23 cellular contexts compared by ENCODE assay signal in the genomic region with DNA sequence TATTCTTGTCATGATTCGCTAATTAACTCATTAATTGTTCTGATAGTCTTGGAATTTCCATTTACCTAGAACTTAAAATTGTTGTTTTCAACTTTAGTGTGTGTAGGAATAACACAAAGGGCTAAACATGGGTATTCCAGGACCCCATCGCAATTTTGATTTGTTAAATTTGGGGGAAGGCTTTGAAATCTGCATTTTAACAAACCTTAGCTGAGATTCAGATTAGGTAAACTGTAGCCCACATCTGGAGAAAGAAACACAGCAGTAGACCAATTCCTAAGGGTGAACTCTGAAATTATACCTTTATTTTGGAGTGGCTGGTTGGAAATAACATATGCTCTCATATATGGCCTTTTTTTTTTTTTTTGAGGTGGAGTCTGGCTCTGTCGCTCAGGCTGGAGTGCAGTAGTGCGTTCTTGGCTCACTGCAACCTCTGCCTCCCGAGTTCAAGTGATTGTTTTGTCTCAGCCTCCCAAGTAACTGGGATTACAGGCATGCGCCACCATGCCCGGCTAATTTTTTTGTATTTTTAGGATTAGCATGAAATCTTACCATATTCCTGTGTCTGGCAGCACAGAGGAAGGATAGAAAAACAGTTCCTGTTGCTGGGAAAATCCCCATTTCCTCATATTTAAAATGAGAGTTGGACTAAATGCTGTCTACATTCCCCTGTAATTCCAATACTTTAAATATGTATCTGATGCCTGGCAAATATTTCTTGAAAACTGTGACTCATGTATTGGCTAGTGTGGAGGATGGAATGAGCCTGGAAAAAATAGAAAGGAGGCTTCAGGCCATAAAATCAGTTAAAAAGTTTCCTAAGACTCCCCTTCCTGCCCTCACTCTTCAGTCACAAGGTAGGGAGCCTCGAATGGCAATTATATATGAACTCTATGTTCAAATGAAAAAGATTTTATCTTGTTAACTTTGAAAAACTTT.
DNase-seq lines count a peak whose midpoint lies in the region; ATAC-seq, FAIRE-seq and TF ChIP-seq lines count a peak whose summit lies in the region.
"Had no signal": no experiment of that assay in that cellular context is flagged by ENCODE, and none has a peak within 500 bp of the region (broad histone marks: within the 10 kb centered on the region; RNA-seq: fewer than 3 reads in every experiment).

No MANE protein-coding gene starts in this region.

- no peaks in the 10 kb centered on the region for H4K20me1 ChIP-seq in endothelial cell of umbilical vein (replicated peaks; ENCODE audit: control insufficient read depth, extremely low read depth, insufficient read depth, low read length)

- FAIRE-seq in endothelial cell of umbilical vein (lab: Jason Lieb, UNC): no peak
- no peak for FAIRE-seq in urothelium cell line (lab: Jason Lieb, UNC)
- FAIRE-seq: A549, RCC 7860 had no signal

- H3K4me2 ChIP-seq in endothelial cell of umbilical vein (ENCODE audit: insufficient read depth, low read length): no peak overlapping the region
- H3K4me2 ChIP-seq: A549 had no signal

- intact Hi-C loops in endothelial cell of umbilical vein (cut with micrococcal nuclease): no loop called here
- intact Hi-C loops in right cardiac atrium (cut with DNase I): no loop called here

- no peak overlapping the region for H2AFZ ChIP-seq in endothelial cell of umbilical vein (ENCODE audit: low read depth, low read length)

- TF ChIP-seq CTCF in AG09319 (IDR thresholded peaks at IDR 0.05; ENCODE audit: low read depth, low read length): no peak
- TF ChIP-seq CTCF in endothelial cell of umbilical vein (IDR thresholded peaks at IDR 0.05; ENCODE audit: extremely low read depth in 1 of 2, insufficient read depth in 1 of 2, low read depth in 1 of 2, low read length in 2 of 2): no peak
- no peak for TF ChIP-seq CTCF in omental fat pad (IDR thresholded peaks at IDR 0.05)

- no peaks in the 10 kb centered on the region for H3K27me3 ChIP-seq in endothelial cell of umbilical vein (ENCODE audit: control insufficient read depth in 2 of 2, insufficient read depth in 2 of 2, low read length in 2 of 2)
- no peaks in the 10 kb centered on the region for H3K27me3 ChIP-seq in right cardiac atrium (ENCODE audit: control insufficient read depth, insufficient read depth)
- H3K27me3 ChIP-seq: neutrophil, tibial artery had no signal

- H3K79me2 ChIP-seq in endothelial cell of umbilical vein (ENCODE audit: control insufficient read depth, insufficient read depth, low read length): no peaks in the 10 kb centered on the region

- no peak overlapping the region for H3K9ac ChIP-seq in endothelial cell of umbilical vein (replicated peaks; ENCODE audit: extremely low read depth, insufficient read depth, low read length)

- WGBS in right cardiac atrium: 87% methylated on average over 8 of the region's 8 CpGs

- H3K36me3 ChIP-seq in endothelial cell of umbilical vein (ENCODE audit: control insufficient read depth in 2 of 2, extremely low read depth in 1 of 2, insufficient read depth in 2 of 2, low read length in 2 of 2): no peaks in the 10 kb centered on the region
- H3K36me3 ChIP-seq: HAP-1, WERI-Rb-1 had no signal

- dilution Hi-C loops in endothelial cell of umbilical vein (cut with MboI; ENCODE audit: extremely low pct_ligation_motif_present, low sequenced_read_pairs): no loop called here

- TF ChIP-seq POLR2A in endothelial cell of umbilical vein (IDR thresholded peaks at IDR 0.05; ENCODE audit: low read depth, low read length): no peak

- H3K27ac ChIP-seq in endothelial cell of umbilical vein (ENCODE audit: insufficient read depth, low read depth, low read length) (no peak overlapping the region), right cardiac atrium (ENCODE audit: low read length) (no peak overlapping the region)
- H3K27ac ChIP-seq: A549, epithelial cell of prostate, neutrophil, psoas muscle, tibial artery, WERI-Rb-1 had no signal

- CTCF ChIA-PET in endothelial cell of umbilical vein (lab: Charles Lee): no interaction called here

- H3K4me3 ChIP-seq in endothelial cell of umbilical vein (replicated peaks in 1 of 3; ENCODE audit: insufficient read depth in 1 of 3, low read depth in 1 of 3, low read length in 3 of 3) (no peak overlapping the region), right cardiac atrium (ENCODE audit: low read length) (no peak overlapping the region)
- H3K4me3 ChIP-seq: A549, HAP-1, psoas muscle, tibial artery had no signal

- ATAC-seq in omental fat pad (ENCODE audit: low FRiP score) (peak; percentile 47), right cardiac atrium (no peak)
- ATAC-seq: A549; psoas muscle; stimulated activated naive CD8-positive, alpha-beta T cell treated with anti-CD3 and anti-CD28 coated beads, Interleukin-15, Interleukin-2, amounts not matched to agents 100 U/mL and 50 U/mL, for 24 hours had no signal

- BruUV-seq in endothelial cell of umbilical vein (replicated peaks; lab: Mats Ljungman, UMichigan): no TSS peak

- POLR2A ChIA-PET in endothelial cell of umbilical vein (lab: Charles Lee): no interaction called here

- H3K9me3 ChIP-seq in endothelial cell of umbilical vein (replicated peaks; ENCODE audit: control insufficient read depth, insufficient read depth, low read length) (no peaks in the 10 kb centered on the region), right cardiac atrium (ENCODE audit: control insufficient read depth, low read length) (no peaks in the 10 kb centered on the region)
- H3K9me3 ChIP-seq: A549, HAP-1, neutrophil, psoas muscle, tibial artery had no signal

- H3K4me1 ChIP-seq in endothelial cell of umbilical vein (ENCODE audit: control insufficient read depth, extremely low read depth, insufficient read depth, low read length) (no peaks in the 10 kb centered on the region), right cardiac atrium (ENCODE audit: control insufficient read depth, insufficient read depth, low read length) (no peaks in the 10 kb centered on the region)
- H3K4me1 ChIP-seq: A549, psoas muscle had no signal

- no peaks in the 10 kb centered on the region for H3K9me1 ChIP-seq in endothelial cell of umbilical vein (replicated peaks; ENCODE audit: control insufficient read depth, extremely low read depth, insufficient read depth, low read length)

- peak; percentile 20 for DNase-seq in AG09319 (ENCODE audit: extremely low read depth, low read depth)
- peak; percentile 7 for DNase-seq in endothelial cell of umbilical vein (ENCODE audit: low read depth, low spot score)
- no peak for DNase-seq in omental fat pad (ENCODE audit: low spot score)
- DNase-seq in right cardiac atrium: no peak
- DNase-seq in COR-L47 (lab: John Stamatoyannopoulos, UW): no peak
- no peak for DNase-seq in NCI-H146 (lab: John Stamatoyannopoulos, UW)
- DNase-seq in urothelium cell line (ENCODE audit: low spot score): no peak
- DNase-seq: activated CD4-positive, alpha-beta T cell treated with anti-CD3 and anti-CD28 coated beads, Interleukin-2, amount 50 U/mL, for 48 hours; activated naive CD8-positive, alpha-beta T cell treated with anti-CD3 and anti-CD28 coated beads, Interleukin-2, amount 10 ng/mL, durations not matched to agents 7 days and 5 days; KBM-7; NCI-H524; psoas muscle; stimulated activated CD4-positive, alpha-beta T cell treated with anti-CD3 and anti-CD28 coated beads, Interleukin-4, amount 100 ng/mL, for 24 hours; stimulated activated naive CD8-positive, alpha-beta T cell treated with anti-CD3 and anti-CD28 coated beads, Interleukin-15, Interleukin-2, amounts not matched to agents 100 U/mL and 50 U/mL, for 24 hours; T-helper 2 cell; tibial artery; WERI-Rb-1 had no signal

TF ChIP-seq in PFSK-1, 5 proteins besides CTCF, POLR2A, EP300 and RAD21:
- TF ChIP-seq POLR2AphosphoS5 (IDR thresholded peaks at IDR 0.05; ENCODE audit: low read depth, low read length): 0 out of 2 replicates have a peak, but pooled peaks have one; percentile 20
- TF ChIP-seq FOXP2 (optimal IDR thresholded peaks at IDR 0.05; ENCODE audit: borderline replicate concordance, extremely low read depth, extremely low read length, insufficient read depth): no peak

TF ChIP-seq in endothelial cell of umbilical vein, 7 proteins besides CTCF, POLR2A, EP300 and RAD21:
- TF ChIP-seq GATA2 (IDR thresholded peaks at IDR 0.05; ENCODE audit: insufficient read depth, insufficient read length, low read depth, low read length): no peak
- no peak for TF ChIP-seq POLR2AphosphoS5 (IDR thresholded peaks at IDR 0.05; ENCODE audit: insufficient read depth, low read depth, low read length)
- no peak for TF ChIP-seq EZH2 (IDR thresholded peaks at IDR 0.05; ENCODE audit: borderline replicate concordance, low read depth, low read length, severe bottlenecking)
- TF ChIP-seq MYC (IDR thresholded peaks at IDR 0.05; ENCODE audit: low read depth, low read length): no peak
- no peak for TF ChIP-seq MAX (IDR thresholded peaks at IDR 0.05; ENCODE audit: insufficient read depth, insufficient read length)
- no peak for TF ChIP-seq FOS (IDR thresholded peaks at IDR 0.05; ENCODE audit: borderline replicate concordance, insufficient read depth, low read length)
- no peak for TF ChIP-seq JUN (IDR thresholded peaks at IDR 0.05; ENCODE audit: borderline replicate concordance, insufficient read depth, insufficient read length, low read depth)

Comparison
In these comparisons a context has a peak if more than half of its experiments do, and no peak if none do; other contexts are left out.
1. DNase-seq: peak in AG09319 (single experiment) and endothelial cell of umbilical vein (single experiment); none in omental fat pad (single experiment), right cardiac atrium (0 of 3), COR-L47 (single experiment), NCI-H146 (single experiment) and urothelium cell line (single experiment).